ENCODE assay signal across 19 cellular contexts in genomic region chr11:115379528-115379927, GRCh38.
DNase-seq lines count a peak whose midpoint lies in the region; ATAC-seq, FAIRE-seq and TF ChIP-seq lines count a peak whose summit lies in the region.
"Had no signal": no experiment of that assay in that cellular context is flagged by ENCODE, and none has a peak within 500 bp of the region (broad histone marks: within the 10 kb centered on the region; RNA-seq: fewer than 3 reads in every experiment).

No MANE protein-coding gene starts in this region.

- POLR2A ChIA-PET in activated CD4-positive, alpha-beta T cell treated with anti-CD3 and anti-CD28 coated beads for 36 hours (lab: Charles Lee) = no interaction called here

- H3K4me3 ChIP-seq in small intestine (ENCODE audit: low read depth in 1 of 2, low read length in 2 of 2) (no peak overlapping the region), heart right ventricle (no peak overlapping the region)
- H3K4me3 ChIP-seq: breast epithelium had no signal

- no peaks in the 10 kb centered on the region for H3K36me3 ChIP-seq in small intestine (ENCODE audit: control insufficient read depth in 2 of 2, insufficient read depth in 2 of 2, low read length in 2 of 2)
- no peaks in the 10 kb centered on the region for H3K36me3 ChIP-seq in heart right ventricle
- H3K36me3 ChIP-seq: breast epithelium had no signal

- CTCF ChIA-PET in activated CD4-positive, alpha-beta T cell treated with anti-CD3 and anti-CD28 coated beads for 36 hours (lab: Charles Lee) = no interaction called here

- H3K4me1 Mint-ChIP-seq in activated CD4-positive, alpha-beta T cell treated with anti-CD3 and anti-CD28 coated beads for 36 hours = no peaks in the 10 kb centered on the region
- H3K4me1 Mint-ChIP-seq: activated naive CD4-positive, alpha-beta T cell treated with anti-CD3 and anti-CD28 coated beads, Interleukin-2, amount 50 U/mL, for 24 hours; naive thymus-derived CD8-positive, alpha-beta T cell; T-cell had no signal

- peaks cover 1% of the 10 kb centered on the region for H3K27me3 Mint-ChIP-seq in activated CD4-positive, alpha-beta T cell treated with anti-CD3 and anti-CD28 coated beads for 36 hours

- no peaks in the 10 kb centered on the region for H3K36me3 Mint-ChIP-seq in activated CD4-positive, alpha-beta T cell treated with anti-CD3 and anti-CD28 coated beads for 36 hours (ENCODE audit: low read depth)
- H3K36me3 Mint-ChIP-seq: activated naive CD4-positive, alpha-beta T cell treated with anti-CD3 and anti-CD28 coated beads, Interleukin-2, amount 50 U/mL, for 24 hours; CD8-positive, alpha-beta T cell; naive thymus-derived CD8-positive, alpha-beta T cell; T-cell had no signal

- H3K4me1 ChIP-seq in small intestine (ENCODE audit: control insufficient read depth in 2 of 2, insufficient read depth in 1 of 2, low read depth in 1 of 2, low read length in 1 of 2) (no peaks in the 10 kb centered on the region), heart right ventricle (peaks cover 0 to 6% (median 0%) of the 10 kb centered on the region in 9 donors)
- H3K4me1 ChIP-seq: breast epithelium had no signal

- H3K27ac ChIP-seq in small intestine (ENCODE audit: low read depth in 1 of 2, low read length in 1 of 2) (no peak overlapping the region), heart right ventricle (no peak overlapping the region)
- H3K27ac ChIP-seq: breast epithelium had no signal

- no peak for DNase-seq in activated CD4-positive, alpha-beta T cell treated with anti-CD3 and anti-CD28 coated beads for 36 hours
- no peak for DNase-seq in activated CD4-positive, alpha-beta T cell treated with anti-CD3 and anti-CD28 coated beads for 4 hours
- DNase-seq in small intestine (peak; percentile 3), UCSD-AML1 (lab: John Stamatoyannopoulos, UW; ENCODE audit: unreplicated experiment) (no peak), heart right ventricle (no peak), DMS153 treated with DMSO at 0.1 percent for 48 hours (lab: John Stamatoyannopoulos, UW; ENCODE audit: unreplicated experiment) (no peak)
- DNase-seq: activated CD8-positive, alpha-beta memory T cell treated with anti-CD3 and anti-CD28 coated beads, Interleukin-2, amount 50 U/mL, for 48 hours; CD8-positive, alpha-beta T cell; effector CD4-positive, alpha-beta T cell; mammary epithelial cell; naive thymus-derived CD8-positive, alpha-beta T cell; NCI-H2107; RPMI8226; substantia nigra; T-cell had no signal

- FAIRE-seq in small intestine (lab: Jason Lieb, UNC) = no peak

- H3K9me3 ChIP-seq in small intestine (ENCODE audit: control insufficient read depth, low read depth) = no peaks in the 10 kb centered on the region
- H3K9me3 ChIP-seq in heart right ventricle = no peaks in the 10 kb centered on the region
- H3K9me3 ChIP-seq: breast epithelium had no signal

- TF ChIP-seq CTCF in heart right ventricle (IDR thresholded peaks at IDR 0.05) = no peak

- ATAC-seq in activated CD4-positive, alpha-beta T cell treated with anti-CD3 and anti-CD28 coated beads for 36 hours = peak; percentile 33
- ATAC-seq in GM21381 (IDR thresholded peaks at IDR 0.05; ENCODE audit: unreplicated experiment) (peak; percentile 57), HG03565 (IDR thresholded peaks at IDR 0.05; ENCODE audit: unreplicated experiment) (peak; percentile 56), heart right ventricle (no peak)
- ATAC-seq: CD8-positive, alpha-beta T cell; naive thymus-derived CD8-positive, alpha-beta T cell; T-cell had no signal

- 13 to 25% (median 14%) methylated on average over 1 of the region's 1 CpG for WGBS in small intestine, 3 donors
- WGBS in heart right ventricle, 2 donors = 58 to 67% methylated on average over 1 of the region's 1 CpG

- H3K4me3 Mint-ChIP-seq in activated CD4-positive, alpha-beta T cell treated with anti-CD3 and anti-CD28 coated beads for 36 hours = no peak overlapping the region
- H3K4me3 Mint-ChIP-seq: activated naive CD4-positive, alpha-beta T cell treated with anti-CD3 and anti-CD28 coated beads, Interleukin-2, amount 50 U/mL, for 24 hours; CD8-positive, alpha-beta T cell; naive thymus-derived CD8-positive, alpha-beta T cell; T-cell had no signal

- no peaks in the 10 kb centered on the region for H3K27me3 ChIP-seq in small intestine (ENCODE audit: control insufficient read depth in 2 of 2, insufficient read depth in 2 of 2, low read length in 2 of 2)
- no peaks in the 10 kb centered on the region for H3K27me3 ChIP-seq in heart right ventricle

- no peak overlapping the region for H3K27ac Mint-ChIP-seq in activated CD4-positive, alpha-beta T cell treated with anti-CD3 and anti-CD28 coated beads for 36 hours
- H3K27ac Mint-ChIP-seq: activated naive CD4-positive, alpha-beta T cell treated with anti-CD3 and anti-CD28 coated beads, Interleukin-2, amount 50 U/mL, for 24 hours; CD8-positive, alpha-beta T cell; naive thymus-derived CD8-positive, alpha-beta T cell; T-cell had no signal

- intact Hi-C loops in activated CD4-positive, alpha-beta T cell treated with anti-CD3 and anti-CD28 coated beads for 36 hours (cut with DNase I, micrococcal nuclease) = loop anchor here in 1 of 2 experiments (1.0 kb wide), 1 partner anchor 206 kb away; no protein-coding TSS in a partner anchor
- intact Hi-C loops in heart right ventricle (cut with DNase I) = no loop called here

- H3K9me3 Mint-ChIP-seq in activated CD4-positive, alpha-beta T cell treated with anti-CD3 and anti-CD28 coated beads for 36 hours (ENCODE audit: low read depth) = no peaks in the 10 kb centered on the region
- H3K9me3 Mint-ChIP-seq: activated naive CD4-positive, alpha-beta T cell treated with anti-CD3 and anti-CD28 coated beads, Interleukin-2, amount 50 U/mL, for 24 hours; CD8-positive, alpha-beta T cell; T-cell had no signal

Comparison
In these comparisons a context has a peak if more than half of its experiments do, and no peak if none do; other contexts are left out.
1. ATAC-seq: peak in activated CD4-positive, alpha-beta T cell treated with anti-CD3 and anti-CD28 coated beads for 36 hours (single experiment), GM21381 (single experiment) and HG03565 (single experiment); none in heart right ventricle (0 of 8).